ENCODE assay signal across 34 cellular contexts in genomic region chr2:137718786-137719185, GRCh38.
"Had no signal": no experiment of that assay in that cellular context is flagged by ENCODE, and none has a peak within 500 bp of the region (broad histone marks: within the 10 kb centered on the region; RNA-seq: fewer than 3 reads in every experiment).

No MANE protein-coding gene starts in this region.

- H3K27ac ChIP-seq: adrenal gland, ascending aorta, body of pancreas, brain microvascular endothelial cell, breast epithelium, cardiac muscle cell had no signal

- H3K36me3 ChIP-seq: adrenal gland, ascending aorta, brain microvascular endothelial cell, breast epithelium, cardiac muscle cell had no signal

- H3K4me3 ChIP-seq: adrenal gland, ascending aorta, body of pancreas, breast epithelium, cardiac muscle cell had no signal

- ATAC-seq: activated naive CD4-positive, alpha-beta T cell treated with anti-CD3 and anti-CD28 coated beads, Interleukin-2, amount 50 U/mL, for 72 hours; activated naive CD8-positive, alpha-beta T cell treated with anti-CD3 and anti-CD28 coated beads, Interleukin-2, amount 50 U/mL, for 24 hours; activated T-cell treated with anti-CD3 and anti-CD28 coated beads, Interleukin-2, amount 50 U/mL, for 4 hours; activated T-cell treated with anti-CD3 and anti-CD28 coated beads, Interleukin-2, amount 50 U/mL, for 72 hours; activated T-helper 17 cell treated with anti-CD3 and anti-CD28 coated beads, Interleukin-2, amount 50 U/mL, for 72 hours; body of pancreas had no signal

- H3K9me3 ChIP-seq: adrenal gland, ascending aorta had no signal

- H3K27me3 ChIP-seq: adrenal gland, ascending aorta, body of pancreas, brain microvascular endothelial cell, breast epithelium, cardiac muscle cell had no signal

- H3K4me1 ChIP-seq: adrenal gland, ascending aorta, body of pancreas, breast epithelium had no signal

- FAIRE-seq: astrocyte, bronchial epithelial cell had no signal

- DNase-seq: activated effector memory CD4-positive, alpha-beta T cell treated with anti-CD3 and anti-CD28 coated beads, Interleukin-2, amount 50 U/mL, for 16 hours; activated effector memory CD4-positive, alpha-beta T cell treated with Interleukin-2 at 50 U/mL for 16 hours; activated gamma-delta T cell; activated gamma-delta T cell treated with Interleukin-2 at 50 U/mL for 16 hours; activated naive CD4-positive, alpha-beta T cell; activated naive CD4-positive, alpha-beta T cell treated with anti-CD3 and anti-CD28 coated beads for 36 hours; activated naive CD4-positive, alpha-beta T cell treated with anti-CD3 and anti-CD28 coated beads, Interleukin-2, amount 10 ng/mL, durations not matched to agents 7 days and 5 days; activated naive CD4-positive, alpha-beta T cell treated with anti-CD3 and anti-CD28 coated beads, Interleukin-2, amount 50 U/mL, for 16 hours; activated naive CD4-positive, alpha-beta T cell treated with Interleukin-2 at 50 U/mL for 16 hours; activated naive CD8-positive, alpha-beta T cell treated with anti-CD3 and anti-CD28 coated beads for 36 hours; activated naive CD8-positive, alpha-beta T cell treated with anti-CD3 and anti-CD28 coated beads, Interleukin-2, amount 10 ng/mL, durations not matched to agents 7 days and 5 days; activated naive CD8-positive, alpha-beta T cell treated with anti-CD3 and anti-CD28 coated beads, Interleukin-2, amount 50 U/mL, for 24 hours; activated T-cell treated with anti-CD3 and anti-CD28 coated beads, Interleukin-2, amount 50 U/mL, for 1 hour; activated T-cell treated with anti-CD3 and anti-CD28 coated beads, Interleukin-2, amount 50 U/mL, for 24 hours; activated T-cell treated with anti-CD3 and anti-CD28 coated beads, Interleukin-2, amount 50 U/mL, for 4 hours; activated T-cell treated with anti-CD3 and anti-CD28 coated beads, Interleukin-2, amount 50 U/mL, for 48 hours; activated T-cell treated with anti-CD3 and anti-CD28 coated beads, Interleukin-2, amount 50 U/mL, for 72 hours; adrenal gland; amniotic stem cell; amygdala; anterior cingulate cortex; aorta; body of pancreas; brain microvascular endothelial cell; caudate nucleus; central memory CD4-positive, alpha-beta T cell; cerebellar nuclear complex had no signal
